8 cellular contexts compared by ENCODE assay signal in genomic region chr5:74035521-74035937, GRCh38.
DNase-seq lines count a peak whose midpoint lies in the region; ATAC-seq and TF ChIP-seq lines count a peak whose summit lies in the region.

No MANE protein-coding gene starts in this region.

- peaks cover 5% of the 10 kb centered on the region for H3K4me1 ChIP-seq in lower lobe of right lung

- H3K27me3 ChIP-seq in lower lobe of right lung (ENCODE audit: low read depth) (no peaks in the 10 kb centered on the region), MG63 (no peaks in the 10 kb centered on the region)

- intact Hi-C loops in lower lobe of right lung (cut with DNase I): no loop called here

- peak; percentile 77 to 78 for ATAC-seq in lower lobe of right lung

- POLR2A ChIA-PET in HEK293T (lab: Yijun Ruan, JAX): interaction anchor here (1.0 kb wide), 1 partner anchor 605 kb away, joined by 3 read pairs; the partner anchor contains the start of gene ENC1

- H3K9me3 ChIP-seq in lower lobe of right lung (no peaks in the 10 kb centered on the region), MG63 (no peaks in the 10 kb centered on the region)

- peak; percentile 90 for DNase-seq in ELR (ENCODE audit: low read depth)
- DNase-seq in HEK293T (ENCODE audit: extremely low spot score): peak; percentile 21
- DNase-seq in NCI-H748 (lab: John Stamatoyannopoulos, UW; ENCODE audit: unreplicated experiment): peak; percentile 92
- peak; percentile 83 to 84 for DNase-seq in cardiac fibroblast (ENCODE audit: low read depth in 2 of 2)
- no peak for DNase-seq in lower lobe of right lung
- no peak for DNase-seq in stimulated activated naive CD4-positive, alpha-beta T cell (lab: John Stamatoyannopoulos, UW)
- DNase-seq in MG63: no peak
- DNase-seq in cerebellum (ENCODE audit: low spot score): no peak

- TF ChIP-seq CTCF in cardiac fibroblast (IDR thresholded peaks at IDR 0.05; ENCODE audit: low read depth, low read length) (peak; percentile 49), lower lobe of right lung (IDR thresholded peaks at IDR 0.05) (peak; percentile 48)

- CTCF ChIA-PET in HEK293T (lab: Yijun Ruan, JAX): interaction anchor here (0.5 to 1.1 kb wide), 4 partner anchors 17 to 222 kb away, joined by 3 to 4 read pairs (median 4); no protein-coding TSS in a partner anchor

- H3K27ac ChIP-seq in lower lobe of right lung: no peak overlapping the region

- H3K4me3 ChIP-seq in cardiac fibroblast (replicated peaks in 1 of 2; ENCODE audit: low read depth in 2 of 2, low read length in 2 of 2): no peak overlapping the region
- no peak overlapping the region for H3K4me3 ChIP-seq in lower lobe of right lung
- no peak overlapping the region for H3K4me3 ChIP-seq in MG63

- no peaks in the 10 kb centered on the region for H3K36me3 ChIP-seq in lower lobe of right lung
- no peaks in the 10 kb centered on the region for H3K36me3 ChIP-seq in MG63

TF ChIP-seq in HEK293T, 16 proteins besides CTCF, POLR2A, EP300 and RAD21:
- TF ChIP-seq NFRKB (IDR thresholded peaks at IDR 0.05): no peak
- TF ChIP-seq ELF4 (IDR thresholded peaks at IDR 0.05): no peak
- no peak for TF ChIP-seq ZNF384 (IDR thresholded peaks at IDR 0.05)
- no peak for TF ChIP-seq CTBP1 (IDR thresholded peaks at IDR 0.05; ENCODE audit: borderline replicate concordance)
- no peak for TF ChIP-seq HDGF (IDR thresholded peaks at IDR 0.05; ENCODE audit: borderline replicate concordance)
- TF ChIP-seq BHLHE40 (IDR thresholded peaks at IDR 0.05; ENCODE audit: borderline replicate concordance): no peak
- no peak for TF ChIP-seq PKNOX1 (IDR thresholded peaks at IDR 0.05)
- no peak for TF ChIP-seq SP1 (IDR thresholded peaks at IDR 0.05)
- no peak for TF ChIP-seq ARNT (IDR thresholded peaks at IDR 0.05)
TF ChIP-seq in HEK293T: peak in this region for 0.

Comparison
In these comparisons a context has a peak if more than half of its experiments do, and no peak if none do; other contexts are left out.
1. DNase-seq: peak in ELR (single experiment), HEK293T (single experiment), NCI-H748 (single experiment) and cardiac fibroblast (2 of 2); none in lower lobe of right lung (single experiment), stimulated activated naive CD4-positive, alpha-beta T cell (0 of 6), MG63 (single experiment) and cerebellum (single experiment).